Comparison of ENCODE assay signal across 18 cellular contexts in genomic region chr2:168642873-168643272, GRCh38.
"Had no signal": no experiment of that assay in that cellular context is flagged by ENCODE, and none has a peak within 500 bp of the region (broad histone marks: within the 10 kb centered on the region; RNA-seq: fewer than 3 reads in every experiment).

No MANE protein-coding gene starts in this region.

- H3K27me3 ChIP-seq: esophagus muscularis mucosa, gastrocnemius medialis, spleen had no signal

- H3K4me3 ChIP-seq: esophagus muscularis mucosa, gastrocnemius medialis, psoas muscle, spleen had no signal

- H3K27ac ChIP-seq: epithelial cell of prostate, esophagus muscularis mucosa, spleen had no signal

- DNase-seq: effector memory CD8-positive, alpha-beta T cell; gastrocnemius medialis; immature natural killer cell; mesendoderm; naive B cell; nephron progenitor cell; psoas muscle; retina; spleen; stimulated activated CD4-positive, alpha-beta T cell treated with anti-CD3 and anti-CD28 coated beads, Interleukin-15, amount 100 ng/mL, for 24 hours; stimulated activated CD4-positive, alpha-beta T cell treated with anti-CD3 and anti-CD28 coated beads, Interleukin-1b, Interleukin-23, amount 100 ng/mL, for 48 hours; stimulated activated CD4-positive, alpha-beta T cell treated with anti-CD3 and anti-CD28 coated beads, Interleukin-4, amount 100 ng/mL, for 24 hours; stimulated activated naive B cell treated with anti-CD40 and anti-IgM and Interleukin-4, amounts not matched to agents 10 μg/mL and 1 μg/mL and 100 μg/mL, for 72 hours; stimulated activated naive CD8-positive, alpha-beta T cell treated with anti-CD3 and anti-CD28 coated beads, Interleukin-15, amount 100 ng/mL, for 72 hours; substantia nigra had no signal

- H3K9me3 ChIP-seq: esophagus muscularis mucosa, gastrocnemius medialis, psoas muscle had no signal

- H3K36me3 ChIP-seq: esophagus muscularis mucosa, gastrocnemius medialis, spleen had no signal

- ATAC-seq: effector memory CD8-positive, alpha-beta T cell; gastrocnemius medialis; psoas muscle; sciatic nerve; stimulated activated naive B cell treated with anti-CD40 and anti-IgM and Interleukin-4, amounts not matched to agents 10 μg/mL and 1 μg/mL and 100 μg/mL, for 72 hours; stimulated activated naive CD8-positive, alpha-beta T cell treated with anti-CD3 and anti-CD28 coated beads, Interleukin-15, amount 100 ng/mL, for 72 hours had no signal
